ENCODE assay signal across 27 cellular contexts in genomic region chr5:52041843-52042242, GRCh38.
"Had no signal": no experiment of that assay in that cellular context is flagged by ENCODE, and none has a peak within 500 bp of the region (broad histone marks: within the 10 kb centered on the region; RNA-seq: fewer than 3 reads in every experiment).

No MANE protein-coding gene starts in this region.

- H3K27ac ChIP-seq: KMS-11, VCaP had no signal

- H3K4me2 ChIP-seq: KMS-11 had no signal

- ATAC-seq: activated naive CD8-positive, alpha-beta T cell treated with anti-CD3 and anti-CD28 coated beads, Interleukin-2, amount 50 U/mL, for 24 hours had no signal

- H3K9ac ChIP-seq: KMS-11 had no signal

- DNase-seq: activated B cell treated with CpG ODN at 0.5 μM for 24 hours; activated CD4-positive, alpha-beta memory T cell treated with anti-CD3 and anti-CD28 coated beads for 36 hours; activated CD4-positive, alpha-beta T cell treated with anti-CD3 and anti-CD28 coated beads for 4 hours; activated CD4-positive, alpha-beta T cell treated with anti-CD3 and anti-CD28 coated beads, Interleukin-2, amount 50 U/mL, for 1 hour; activated CD4-positive, CD25-positive, alpha-beta regulatory T cell treated with anti-CD3 and anti-CD28 coated beads, Interleukin-2, amount 50 U/mL, for 72 hours; activated CD8-positive, alpha-beta memory T cell treated with anti-CD3 and anti-CD28 coated beads, Interleukin-2, amount 50 U/mL, for 4 hours; activated effector memory CD4-positive, alpha-beta T cell treated with Interleukin-2 at 50 U/mL for 16 hours; activated naive CD4-positive, alpha-beta T cell treated with anti-CD3 and anti-CD28 coated beads, Interleukin-2, amount 10 ng/mL, durations not matched to agents 7 days and 5 days; activated naive CD8-positive, alpha-beta T cell treated with anti-CD3 and anti-CD28 coated beads, Interleukin-2, amount 50 U/mL, for 24 hours; activated T-cell treated with anti-CD3 and anti-CD28 coated beads, Interleukin-2, amount 50 U/mL, for 48 hours; anterior cingulate cortex; caudate nucleus; cerebellar nuclear complex; NCI-H1436; NCI-H1694; NCI-H1930; NCI-H2171 treated with DMSO at 0.1 percent for 48 hours; NCI-H2227 treated with DMSO at 0.1 percent for 48 hours; NCI-H524 treated with DMSO at 0.1 percent for 48 hours; NCI-H82; Right ventricle myocardium superior; SW 1271; T-helper 1 cell; T-helper 2 cell; T-helper 9 cell had no signal
